In genomic region chr17:31366088-31366487, GRCh38 we compare ENCODE assay signal across 26 cellular contexts.
"Had no signal": no experiment of that assay in that cellular context is flagged by ENCODE, and none has a peak within 500 bp of the region (broad histone marks: within the 10 kb centered on the region; RNA-seq: fewer than 3 reads in every experiment).

No MANE protein-coding gene starts in this region.

- H3K36me3 ChIP-seq: uterus had no signal

- ATAC-seq: stimulated activated effector memory CD8-positive, alpha-beta T cell treated with anti-CD3 and anti-CD28 coated beads, Interleukin-12 subunit alpha, Interleukin-12 subunit beta, amount 100 ng/mL, for 72 hours; stimulated activated memory B cell treated with anti-CD40 and anti-IgM and Interleukin-4, amounts not matched to agents 10 μg/mL and 1 μg/mL and 100 μg/mL, for 72 hours; stimulated activated naive B cell treated with anti-CD40 and anti-IgM and Interleukin-4, amounts not matched to agents 10 μg/mL and 1 μg/mL and 100 μg/mL, for 72 hours; stimulated activated naive CD8-positive, alpha-beta T cell treated with anti-CD3 and anti-CD28 coated beads, Interleukin-15, amount 100 ng/mL, for 72 hours; stimulated activated naive CD8-positive, alpha-beta T cell treated with anti-CD3 and anti-CD28 coated beads, Interleukin-15, Interleukin-2, amounts not matched to agents 100 U/mL and 50 U/mL, for 24 hours; upper lobe of right lung had no signal

- H3K9me3 ChIP-seq: stomach, suprapubic skin, testis, thoracic aorta, thyroid gland, tibial artery, tibial nerve, transverse colon, upper lobe of left lung, upper lobe of right lung, uterus, vagina had no signal

- H3K4me1 ChIP-seq: stomach, suprapubic skin, testis, tibial artery, tibial nerve, transverse colon, upper lobe of right lung, uterus, vagina had no signal

- H3K4me3 ChIP-seq: stomach, suprapubic skin, testis, thoracic aorta, thyroid gland, tibial artery, tibial nerve, transverse colon, upper lobe of left lung, upper lobe of right lung, uterus, vagina had no signal

- DNase-seq: stimulated activated CD4-positive, alpha-beta T cell treated with anti-CD3 and anti-CD28 coated beads, Interleukin-2, amount 100 ng/mL, for 48 hours; stimulated activated CD4-positive, alpha-beta T cell treated with anti-CD3 and anti-CD28 coated beads, Interleukin-4, amount 100 ng/mL, for 1 hour; stimulated activated CD4-positive, alpha-beta T cell treated with anti-CD3 and anti-CD28 coated beads, Interleukin-4, amount 100 ng/mL, for 24 hours; stimulated activated CD4-positive, alpha-beta T cell treated with anti-CD3 and anti-CD28 coated beads, Interleukin-4, amount 100 ng/mL, for 4 hours; stimulated activated CD8-positive, alpha-beta memory T cell treated with anti-CD3 and anti-CD28 coated beads, Interleukin-4, amount 100 ng/mL, for 48 hours; stimulated activated naive B cell treated with anti-CD40 and anti-IgM and Interleukin-4, amounts not matched to agents 10 μg/mL and 1 μg/mL and 100 μg/mL, for 72 hours; stimulated activated naive CD4-positive, alpha-beta T cell; stimulated activated naive CD4-positive, alpha-beta T cell treated with Interleukin-2 at 50 U/mL for 16 hours; stimulated activated naive CD8-positive, alpha-beta T cell treated with anti-CD3 and anti-CD28 coated beads, Interleukin-15, amount 100 ng/mL, for 72 hours; stimulated activated naive CD8-positive, alpha-beta T cell treated with anti-CD3 and anti-CD28 coated beads, Interleukin-15, Interleukin-2, amounts not matched to agents 100 U/mL and 50 U/mL, for 24 hours; stomach; substantia nigra; testis; thyroid gland; tibial artery; transverse colon; trophoblast cell; upper lobe of left lung; upper lobe of right lung; uterus had no signal

- H3K27ac ChIP-seq: stomach, suprapubic skin, testis, thoracic aorta, thyroid gland, tibial artery, tibial nerve, transverse colon, upper lobe of left lung, upper lobe of right lung, uterus, vagina had no signal

- H3K27me3 ChIP-seq: stomach, suprapubic skin, testis, thyroid gland, tibial artery, tibial nerve, transverse colon, upper lobe of left lung, upper lobe of right lung, uterus, vagina had no signal
